Comparison of ENCODE assay signal across 19 cellular contexts in the genomic region with DNA sequence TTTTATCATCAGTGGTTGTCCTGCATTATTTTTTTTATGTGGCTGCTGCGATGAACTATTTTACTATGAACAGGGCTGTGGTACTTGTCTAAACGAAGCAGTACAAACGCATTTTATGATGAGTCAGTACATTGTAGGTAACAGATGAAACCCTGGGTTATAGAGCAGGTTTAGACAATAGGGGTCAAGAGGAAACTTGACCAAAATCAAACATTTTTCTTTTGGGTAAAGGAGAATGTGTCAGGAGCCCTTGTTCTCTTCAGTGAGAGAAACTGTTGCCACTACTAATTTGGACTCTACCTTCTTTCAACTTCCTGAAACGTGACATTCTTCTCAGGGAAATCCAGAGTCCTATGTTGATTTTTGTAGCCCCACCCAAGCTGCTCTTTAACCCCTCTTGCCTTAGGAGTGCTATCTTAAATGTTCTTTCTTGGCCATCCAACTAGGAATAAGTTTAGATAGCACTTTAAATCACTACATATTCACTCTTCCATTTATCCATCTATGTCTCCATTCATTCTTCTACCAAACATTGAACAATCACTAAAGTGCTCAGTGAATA.
"Had no signal": no experiment of that assay in that cellular context is flagged by ENCODE, and none has a peak within 500 bp of the region (broad histone marks: within the 10 kb centered on the region; RNA-seq: fewer than 3 reads in every experiment).

No MANE protein-coding gene starts in this region.

- ATAC-seq: gastroesophageal sphincter had no signal

- H3K4me3 ChIP-seq: gastroesophageal sphincter, hepatocyte, testis had no signal

- H3K27me3 ChIP-seq: gastroesophageal sphincter, hepatocyte, testis had no signal

- H3K4me1 ChIP-seq: testis had no signal

- DNase-seq: activated CD4-positive, alpha-beta T cell treated with anti-CD3 and anti-CD28 coated beads for 4 hours; activated CD4-positive, alpha-beta T cell treated with anti-CD3 and anti-CD28 coated beads, Interleukin-2, amount 50 U/mL, for 4 hours; activated CD8-positive, alpha-beta memory T cell treated with anti-CD3 and anti-CD28 coated beads for 24 hours; activated gamma-delta T cell; activated naive CD4-positive, alpha-beta T cell treated with anti-CD3 and anti-CD28 coated beads, Interleukin-2, amount 10 ng/mL, durations not matched to agents 7 days and 5 days; activated naive CD8-positive, alpha-beta T cell treated with anti-CD3 and anti-CD28 coated beads, Interleukin-2, amount 10 ng/mL, durations not matched to agents 7 days and 5 days; activated T-cell treated with anti-CD3 and anti-CD28 coated beads, Interleukin-2, amount 50 U/mL, for 1 hour; central memory CD4-positive, alpha-beta T cell; effector CD4-positive, alpha-beta T cell; islet precursor cell; left cardiac atrium; midbrain; stimulated activated CD4-positive, alpha-beta T cell treated with anti-CD3 and anti-CD28 coated beads, Interleukin-15, amount 100 ng/mL, for 24 hours; stimulated activated naive CD4-positive, alpha-beta T cell treated with Interleukin-2 at 50 U/mL for 16 hours; testis; trophoblast cell had no signal

- H3K36me3 ChIP-seq: gastroesophageal sphincter had no signal

- FAIRE-seq: urothelium cell line had no signal

- H3K27ac ChIP-seq: gastroesophageal sphincter, hepatocyte, testis had no signal

- H3K9me3 ChIP-seq: gastroesophageal sphincter, testis had no signal
